ENCODE assay signal across 8 cellular contexts in the genomic region with DNA sequence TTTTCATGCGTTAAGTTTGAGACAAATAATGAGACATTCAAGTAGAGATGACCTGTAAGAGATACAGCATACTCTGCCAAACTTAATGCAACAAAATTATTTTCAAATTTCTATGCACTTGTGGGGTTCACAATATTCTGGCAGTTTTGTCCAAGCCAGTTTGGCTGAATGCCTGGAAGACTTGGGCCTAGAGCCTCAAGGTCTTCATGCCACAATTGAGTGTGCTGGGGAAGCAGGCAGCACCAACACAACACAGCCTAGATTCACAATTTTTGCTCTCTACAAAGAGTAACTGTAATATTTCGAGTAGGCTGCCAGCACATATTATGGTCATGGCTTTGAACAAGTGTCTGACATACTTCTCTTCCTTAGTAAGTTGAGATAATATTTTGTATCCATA.
"Had no signal": no experiment of that assay in that cellular context is flagged by ENCODE, and none has a peak within 500 bp of the region (broad histone marks: within the 10 kb centered on the region; RNA-seq: fewer than 3 reads in every experiment).

No MANE protein-coding gene starts in this region.

- H3K4me3 ChIP-seq: GM23248, K562 had no signal

- DNase-seq: GM23248, GOT3, H9, HCEC 1CT, IMR-90, KG1 had no signal

- ATAC-seq: K562 had no signal

- H3K27ac ChIP-seq: GM23248 had no signal

- FAIRE-seq: HTR-8/SVneo, K562 had no signal
